In the genomic region with DNA sequence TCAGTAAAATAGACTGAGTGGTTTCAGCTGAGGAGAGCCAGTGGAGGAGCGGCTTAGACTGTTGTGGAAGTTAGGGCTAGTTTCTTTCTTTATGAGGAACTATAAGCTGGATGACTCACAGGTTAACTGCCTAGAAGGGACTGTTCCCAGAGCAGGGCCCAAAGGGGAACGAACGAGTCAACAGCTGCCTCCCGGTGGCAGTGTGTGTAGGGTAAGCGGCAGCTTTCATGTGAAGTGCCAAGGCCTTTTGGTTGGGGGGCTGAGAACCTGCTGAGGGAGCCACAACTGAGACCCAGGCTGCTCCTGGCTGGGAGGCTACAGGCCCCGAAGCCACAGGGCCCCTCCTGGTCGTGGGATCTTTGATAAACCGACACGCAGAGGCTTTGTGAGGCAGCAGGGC, we compare ENCODE assay signal across 9 cellular contexts. TPM values are rescaled to one million over a fixed set of nuclear protein-coding genes. Genes with fewer than 3 reads are reported as not detected.
DNase-seq lines count a peak whose midpoint lies in the region; ATAC-seq and TF ChIP-seq lines count a peak whose summit lies in the region.
"Had no signal": no experiment of that assay in that cellular context is flagged by ENCODE, and none has a peak within 500 bp of the region (broad histone marks: within the 10 kb centered on the region; RNA-seq: fewer than 3 reads in every experiment).

No MANE protein-coding gene starts in this region.

- H3K4me1 Mint-ChIP-seq in stimulated activated naive CD8-positive, alpha-beta T cell treated with anti-CD3 and anti-CD28 coated beads, Interleukin-15, Interleukin-2, amounts not matched to agents 100 ng/mL and 50 ng/mL, for 24 hours (ENCODE audit: low read depth), result peaks cover 35% of the 10 kb centered on the region

- peak; percentile 91 to 95 for ATAC-seq in activated CD4-positive, CD25-positive, alpha-beta regulatory T cell treated with anti-CD3 and anti-CD28 coated beads, Interleukin-2, amount 50 U/mL, for 24 hours
- ATAC-seq in GM18502 (IDR thresholded peaks at IDR 0.05; ENCODE audit: poor library complexity, unreplicated experiment) (no peak), GM21360 (IDR thresholded peaks at IDR 0.05; ENCODE audit: unreplicated experiment) (no peak), HG03045 (IDR thresholded peaks at IDR 0.05; ENCODE audit: unreplicated experiment) (no peak)

- H3K36me3 ChIP-seq in hepatocyte (replicated peaks; ENCODE audit: insufficient read depth, low read depth), result no peaks in the 10 kb centered on the region

- no peak overlapping the region for H3K4me3 ChIP-seq in hepatocyte

- H3K79me2 ChIP-seq in hepatocyte, result peaks cover 36% of the 10 kb centered on the region

- peak overlapping the region; percentile 32 for H3K4me3 Mint-ChIP-seq in stimulated activated naive CD8-positive, alpha-beta T cell treated with anti-CD3 and anti-CD28 coated beads, Interleukin-15, Interleukin-2, amounts not matched to agents 100 ng/mL and 50 ng/mL, for 24 hours

- no peaks in the 10 kb centered on the region for H3K9me3 ChIP-seq in hepatocyte (ENCODE audit: low read depth)

- H3K27me3 Mint-ChIP-seq in stimulated activated naive CD8-positive, alpha-beta T cell treated with anti-CD3 and anti-CD28 coated beads, Interleukin-15, Interleukin-2, amounts not matched to agents 100 ng/mL and 50 ng/mL, for 24 hours, result no peaks in the 10 kb centered on the region

- no peaks in the 10 kb centered on the region for H3K9me3 Mint-ChIP-seq in stimulated activated naive CD8-positive, alpha-beta T cell treated with anti-CD3 and anti-CD28 coated beads, Interleukin-15, Interleukin-2, amounts not matched to agents 100 ng/mL and 50 ng/mL, for 24 hours

- H3K36me3 Mint-ChIP-seq in stimulated activated naive CD8-positive, alpha-beta T cell treated with anti-CD3 and anti-CD28 coated beads, Interleukin-15, Interleukin-2, amounts not matched to agents 100 ng/mL and 50 ng/mL, for 24 hours (ENCODE audit: low read depth), result peaks cover 78% of the 10 kb centered on the region

- no peak for DNase-seq in activated CD4-positive, CD25-positive, alpha-beta regulatory T cell (lab: John Stamatoyannopoulos, UW)
- peak; percentile 48 for DNase-seq in activated CD8-positive, alpha-beta memory T cell treated with anti-CD3 and anti-CD28 coated beads, Interleukin-2, amount 50 U/mL, for 4 hours
- DNase-seq in hepatocyte (ENCODE audit: low spot score), result no peak

- no peak for TF ChIP-seq CTCF in hepatocyte (IDR thresholded peaks at IDR 0.05; ENCODE audit: poor library complexity)

- H3K4me2 ChIP-seq in hepatocyte, result no peak overlapping the region

- H4K20me1 ChIP-seq in hepatocyte (ENCODE audit: insufficient read depth, poor library complexity, severe bottlenecking), result peaks cover 73% of the 10 kb centered on the region

- no peak overlapping the region for H2AFZ ChIP-seq in hepatocyte

- H3K27ac Mint-ChIP-seq in stimulated activated naive CD8-positive, alpha-beta T cell treated with anti-CD3 and anti-CD28 coated beads, Interleukin-15, Interleukin-2, amounts not matched to agents 100 ng/mL and 50 ng/mL, for 24 hours, result peak overlapping the region; percentile 82

- peak overlapping the region; percentile 58 for H3K27ac ChIP-seq in hepatocyte

- 69% methylated on average over 9 of the region's 9 CpGs for WGBS in hepatocyte (ENCODE audit: low lambda C conversion rate, missing lambda C conversion rate)

- H3K4me1 ChIP-seq in hepatocyte (ENCODE audit: insufficient read depth), result peaks cover 23% of the 10 kb centered on the region

- H3K9me2 ChIP-seq in hepatocyte (replicated peaks; ENCODE audit: insufficient read depth), result no peaks in the 10 kb centered on the region

- H3K27me3 ChIP-seq in hepatocyte, result no peaks in the 10 kb centered on the region

RNA-seq across cellular contexts. Expression of a gene that starts 7.0 kb away (rescaled TPM):
- 372 and 402 TPM in 2 replicates for total RNA-seq in hepatocyte
- 641 and 727 TPM in 2 replicates for polyA plus RNA-seq in hepatocyte

RNA-seq across cellular contexts. Expression of a gene that starts 21.0 kb away (rescaled TPM):
- 132 and 159 TPM in 2 replicates for total RNA-seq in hepatocyte
- 233 and 243 TPM in 2 replicates for polyA plus RNA-seq in hepatocyte

RNA-seq across cellular contexts. Expression of a gene that starts 30.9 kb away (rescaled TPM):
- 11.2 and 21.2 TPM in 2 replicates for total RNA-seq in hepatocyte
- polyA plus RNA-seq in hepatocyte, result 28.5 and 51.6 TPM in 2 replicates

RNA-seq across cellular contexts. Expression of a gene that starts 33.9 kb away (rescaled TPM):
- 0.72 TPM in 1 of 2 replicates, not detected in the other for total RNA-seq in hepatocyte
- polyA plus RNA-seq in hepatocyte, result 3.7 and 6.5 TPM in 2 replicates
- total RNA-seq: glomerular endothelial cell had no signal

Comparison
In these comparisons a context has a peak if more than half of its experiments do, and no peak if none do; other contexts are left out.
1. ATAC-seq: peak in activated CD4-positive, CD25-positive, alpha-beta regulatory T cell treated with anti-CD3 and anti-CD28 coated beads, Interleukin-2, amount 50 U/mL, for 24 hours (2 of 2); none in GM18502 (single experiment), GM21360 (single experiment) and HG03045 (single experiment).